Comparison of ENCODE assay signal across 3 cellular contexts in genomic region chr6:47423087-47423486, GRCh38.
"Had no signal": no experiment of that assay in that cellular context is flagged by ENCODE, and none has a peak within 500 bp of the region (broad histone marks: within the 10 kb centered on the region; RNA-seq: fewer than 3 reads in every experiment).

No MANE protein-coding gene starts in this region.

- DNase-seq: GDM1, GF-D8 had no signal

- ATAC-seq: GM12878 had no signal

- H3K4me3 ChIP-seq: GM12878 had no signal
